3 cellular contexts compared by ENCODE assay signal in genomic region chr22:48837341-48837935, GRCh38.
TF ChIP-seq lines count a peak whose summit lies in the region.

No MANE protein-coding gene starts in this region.

TF ChIP-seq in A549, 52 proteins besides CTCF, POLR2A, EP300 and RAD21:
- TF ChIP-seq MAFK (IDR thresholded peaks at IDR 0.05; ENCODE audit: partially characterized antibody) (peak; percentile 68), JUN (IDR thresholded peaks at IDR 0.05) (no peak)

TF ChIP-seq in H1, 55 proteins besides CTCF, POLR2A, EP300 and RAD21:
- no peak for TF ChIP-seq NANOG (IDR thresholded peaks at IDR 0.05; ENCODE audit: insufficient read depth, low read depth, low read length, poor library complexity, severe bottlenecking)
- no peak for TF ChIP-seq RFX5 (IDR thresholded peaks at IDR 0.05; ENCODE audit: borderline replicate concordance, low read depth, low read length)
- TF ChIP-seq JUN (IDR thresholded peaks at IDR 0.05; ENCODE audit: low read depth, low read length), result no peak
- TF ChIP-seq RNF2 (IDR thresholded peaks at IDR 0.05; ENCODE audit: borderline replicate concordance, low read depth, low read length, missing control alignments, poor library complexity, severe bottlenecking), result no peak
- no peak for TF ChIP-seq SP4 (IDR thresholded peaks at IDR 0.05; ENCODE audit: low read length)
- TF ChIP-seq TCF12 (IDR thresholded peaks at IDR 0.05; ENCODE audit: low read depth, low read length), result no peak
- no peak for TF ChIP-seq GABPA (IDR thresholded peaks at IDR 0.05; ENCODE audit: borderline replicate concordance, insufficient read depth, low read length)

TF ChIP-seq in HepG2, 621 proteins besides CTCF, POLR2A, EP300 and RAD21 (continued from another document):
- TF ChIP-seq MAFK (conservative IDR thresholded peaks at IDR 0.05 in 1 of 2, IDR thresholded peaks at IDR 0.05 in 1 of 2; ENCODE audit: low read length in 2 of 2) (peak; percentile 65 to 84), FOXM1 (CRISPR knock-in tag; IDR thresholded peaks at IDR 0.05) (no peak), ZNF556 (CRISPR knock-in tag; IDR thresholded peaks at IDR 0.05; ENCODE audit: borderline replicate concordance) (no peak), HOXA7 (CRISPR knock-in tag; IDR thresholded peaks at IDR 0.05) (peak; percentile 41; the same call in 1 of the 2 replicates), ZNF451 (CRISPR knock-in tag; IDR thresholded peaks at IDR 0.05) (no peak), MAFF (IDR thresholded peaks at IDR 0.05; ENCODE audit: low read depth, low read length) (peak; percentile 59), ZHX2 (IDR thresholded peaks at IDR 0.05; ENCODE audit: low read depth) (no peak), ZHX2 (CRISPR knock-in tag; IDR thresholded peaks at IDR 0.05; ENCODE audit: borderline replicate concordance) (no peak), MNT (IDR thresholded peaks at IDR 0.05) (peak; percentile 100), FOXA3 (CRISPR knock-in tag; IDR thresholded peaks at IDR 0.05) (no peak), ZBTB20 (CRISPR knock-in tag; IDR thresholded peaks at IDR 0.05; ENCODE audit: borderline replicate concordance, low read depth) (no peak), E2F5 (CRISPR knock-in tag; conservative IDR thresholded peaks at IDR 0.05) (no peak)
